25 cellular contexts compared by ENCODE assay signal in genomic region chr2:30765876-30766470, GRCh38. TPM values are rescaled to one million over a fixed set of nuclear protein-coding genes. Genes with fewer than 3 reads are reported as not detected.
A peak's percentile ranks its signal among the peaks of the same experiment; 100 is the strongest.
DNase-seq lines count a peak whose midpoint lies in the region; ATAC-seq and TF ChIP-seq lines count a peak whose summit lies in the region.
"Had no signal": no experiment of that assay in that cellular context is flagged by ENCODE, and none has a peak within 500 bp of the region (broad histone marks: within the 10 kb centered on the region; RNA-seq: fewer than 3 reads in every experiment).

No MANE protein-coding gene starts in this region.

- H3F3A ChIP-seq in GM23248 (ENCODE audit: insufficient read depth): peaks cover 8% of the 10 kb centered on the region; the same call in 1 of the 2 replicates

- peak overlapping the region; percentile 93 for H3K4me2 ChIP-seq in BLaER1
- peak overlapping the region; percentile 46 to 94 (median 81) for H3K4me2 ChIP-seq in BLaER1 treated with 17β-estradiol and CSF1 and Interleukin-3, amounts not matched to agents 10 nM and 100 nM
- no peak overlapping the region for H3K4me2 ChIP-seq in GM23248 (ENCODE audit: unreplicated experiment)
- H3K4me2 ChIP-seq: SK-N-SH had no signal

- no peak overlapping the region for H3K4me3 Mint-ChIP-seq in endodermal cell
- H3K4me3 Mint-ChIP-seq in effector memory CD8-positive, alpha-beta T cell: no peak overlapping the region

- H3K9me3 ChIP-seq in BLaER1 (no peaks in the 10 kb centered on the region), endodermal cell (ENCODE audit: control insufficient read depth, low read length) (no peaks in the 10 kb centered on the region), spleen (no peaks in the 10 kb centered on the region), GM23248 (ENCODE audit: low read depth) (no peaks in the 10 kb centered on the region)
- H3K9me3 ChIP-seq in BLaER1 treated with 17β-estradiol and CSF1 and Interleukin-3, amounts not matched to agents 10 nM and 100 nM (replicated peaks in 1 of 11): no peaks in the 10 kb centered on the region
- H3K9me3 ChIP-seq: SK-N-SH had no signal

- 87 to 93% methylated on average over 6 to 12 of the region's 12 CpGs for WGBS in endodermal cell (ENCODE audit: insufficient coverage in 1 of 2, insufficient read length in 1 of 2), 2 experiments
- 76 to 83% (median 80%) methylated on average over 12 of the region's 12 CpGs for WGBS in spleen, 5 donors
- 60 to 67% methylated on average over 12 of the region's 12 CpGs for WGBS in GM23248 (ENCODE audit: low coverage in 1 of 2, low lambda C conversion rate in 2 of 2, missing lambda C conversion rate in 2 of 2), 2 experiments

- H3K4me1 ChIP-seq in BLaER1 (peaks cover 86% of the 10 kb centered on the region), endodermal cell (ENCODE audit: control insufficient read depth, insufficient read depth, low read length) (no peaks in the 10 kb centered on the region), spleen (no peaks in the 10 kb centered on the region), GM23248 (ENCODE audit: insufficient read depth) (0 out of 2 replicates have a peak, but pooled peaks cover 12% of the 10 kb centered on the region)
- H3K4me1 ChIP-seq in BLaER1 treated with 17β-estradiol and CSF1 and Interleukin-3, amounts not matched to agents 10 nM and 100 nM: peaks cover 20 to 87% (median 83%) of the 10 kb centered on the region in 10 experiments

- no peak for ATAC-seq in effector memory CD8-positive, alpha-beta T cell (replicated peaks)
- ATAC-seq: HepG2, K562 had no signal

- peak overlapping the region; percentile 21; the same call in 1 of the 2 replicates for H3K27ac ChIP-seq in BLaER1
- no peak overlapping the region for H3K27ac ChIP-seq in BLaER1 treated with 17β-estradiol and CSF1 and Interleukin-3, amounts not matched to agents 10 nM and 100 nM
- H3K27ac ChIP-seq in endodermal cell (ENCODE audit: low read depth, low read length): no peak overlapping the region
- no peak overlapping the region for H3K27ac ChIP-seq in spleen
- no peak overlapping the region for H3K27ac ChIP-seq in GM23248

- H3K27me3 ChIP-seq in BLaER1 (no peaks in the 10 kb centered on the region), endodermal cell (ENCODE audit: control insufficient read depth, insufficient read depth, low read length, poor library complexity, severe bottlenecking) (no peaks in the 10 kb centered on the region), spleen (replicated peaks in 1 of 7) (peaks cover 0 to 32% (median 0%) of the 10 kb centered on the region in 7 donors), GM23248 (replicated peaks; ENCODE audit: insufficient read depth) (0 out of 2 replicates have a peak, but pooled peaks cover 13% of the 10 kb centered on the region)
- peaks cover 0 to 27% (median 0%) of the 10 kb centered on the region in 11 experiments; a peak in 4 of 22 replicates for H3K27me3 ChIP-seq in BLaER1 treated with 17β-estradiol and CSF1 and Interleukin-3, amounts not matched to agents 10 nM and 100 nM

- no peaks in the 10 kb centered on the region for H3K9me3 Mint-ChIP-seq in endodermal cell
- H3K9me3 Mint-ChIP-seq in effector memory CD8-positive, alpha-beta T cell: no peaks in the 10 kb centered on the region

- peaks cover 2% of the 10 kb centered on the region for H3K4me1 Mint-ChIP-seq in endodermal cell
- peaks cover 0 to 7% of the 10 kb centered on the region in 2 donors for H3K4me1 Mint-ChIP-seq in effector memory CD8-positive, alpha-beta T cell (ENCODE audit: low read depth in 2 of 2)

- TF ChIP-seq CTCF in endodermal cell (conservative IDR thresholded peaks at IDR 0.05): no peak
- no peak for TF ChIP-seq CTCF in spleen (IDR thresholded peaks at IDR 0.05 in 8 of 11, conservative IDR thresholded peaks at IDR 0.05 in 3 of 11)

- 0 out of 2 replicates have a peak overlapping the region, but pooled peaks have one; percentile 11 for H3K9ac ChIP-seq in BLaER1
- peak overlapping the region in 2 of 11 experiments; percentile 0 to 13; a peak in 1 of 22 replicates for H3K9ac ChIP-seq in BLaER1 treated with 17β-estradiol and CSF1 and Interleukin-3, amounts not matched to agents 10 nM and 100 nM
- H3K9ac ChIP-seq in endodermal cell (ENCODE audit: extremely low read depth, low read length, poor library complexity, severe bottlenecking): no peak overlapping the region
- H3K9ac ChIP-seq in GM23248: no peak overlapping the region
- H3K9ac ChIP-seq: SK-N-SH had no signal

- in situ Hi-C loops in GM23248 (cut with MboI): no loop called here

- H2AFZ ChIP-seq in GM23248: no peak overlapping the region

- H4K20me1 ChIP-seq in BLaER1 (no peaks in the 10 kb centered on the region), GM23248 (ENCODE audit: insufficient read depth) (no peaks in the 10 kb centered on the region)
- no peaks in the 10 kb centered on the region for H4K20me1 ChIP-seq in BLaER1 treated with 17β-estradiol and CSF1 and Interleukin-3, amounts not matched to agents 10 nM and 100 nM

- TF ChIP-seq POLR2A in spleen (IDR thresholded peaks at IDR 0.05): no peak

- no peak overlapping the region for H3K27ac Mint-ChIP-seq in endodermal cell
- no peak overlapping the region for H3K27ac Mint-ChIP-seq in effector memory CD8-positive, alpha-beta T cell

- DNase-seq in endodermal cell (peak; percentile 36), spleen (peak; percentile 61), GM23248 (no peak), DMS153 treated with DMSO at 0.1 percent for 48 hours (lab: John Stamatoyannopoulos, UW; ENCODE audit: unreplicated experiment) (no peak)
- no peak for DNase-seq in effector memory CD8-positive, alpha-beta T cell
- DNase-seq: DMS153, H7, MV-4-11, NCI-H1105, NCI-H1436 treated with DMSO at 0.1 percent for 48 hours, NCI-H187 treated with DMSO at 0.1 percent for 48 hours, NCI-H2107, NCI-H524 treated with DMSO at 0.1 percent for 48 hours, NCI-H774 had no signal

- peaks cover 50% of the 10 kb centered on the region for H3K36me3 Mint-ChIP-seq in endodermal cell (ENCODE audit: low read depth)
- H3K36me3 Mint-ChIP-seq in effector memory CD8-positive, alpha-beta T cell (ENCODE audit: insufficient read depth): no peaks in the 10 kb centered on the region

- H3K36me3 ChIP-seq in BLaER1 (no peaks in the 10 kb centered on the region), endodermal cell (ENCODE audit: control insufficient read depth, insufficient read depth, low read length) (peaks cover 8% of the 10 kb centered on the region), spleen (no peaks in the 10 kb centered on the region), GM23248 (ENCODE audit: low read depth) (no peaks in the 10 kb centered on the region)
- no peaks in the 10 kb centered on the region for H3K36me3 ChIP-seq in BLaER1 treated with 17β-estradiol and CSF1 and Interleukin-3, amounts not matched to agents 10 nM and 100 nM

- H3K4me3 ChIP-seq in BLaER1 (no peak overlapping the region), endodermal cell (ENCODE audit: low read length) (no peak overlapping the region), spleen (no peak overlapping the region), GM23248 (no peak overlapping the region)
- H3K4me3 ChIP-seq in BLaER1 treated with 17β-estradiol and CSF1 and Interleukin-3, amounts not matched to agents 10 nM and 100 nM: no peak overlapping the region
- H3K4me3 ChIP-seq: K562 had no signal

- no peaks in the 10 kb centered on the region for H3K79me2 ChIP-seq in GM23248 (ENCODE audit: insufficient read depth)

- intact Hi-C loops in spleen (cut with DNase I; ENCODE audit: low total_unique reads): no loop called here

- H3K27me3 Mint-ChIP-seq in endodermal cell (ENCODE audit: insufficient read depth): peaks cover 1% of the 10 kb centered on the region
- H3K27me3 Mint-ChIP-seq in effector memory CD8-positive, alpha-beta T cell: peaks cover 32 to 70% of the 10 kb centered on the region in 2 donors

- H3K9me2 ChIP-seq in GM23248 (ENCODE audit: insufficient read depth): no peaks in the 10 kb centered on the region
- H3K9me2 ChIP-seq: SK-N-SH had no signal

RNA-seq across cellular contexts. Expression of gene CAPN13, which starts 41.3 kb away (rescaled TPM):
- 10 to 100 TPM; 29.5 to 38.6 TPM for total RNA-seq in endodermal cell
- 1.1 TPM for polyA plus RNA-seq in endodermal cell (2013, experiment 1 of 2)
- polyA plus RNA-seq in endodermal cell (2013, experiment 2 of 2): 1.7 TPM
- 1 to 10 TPM in 1 of 7 donors, under 1 TPM in 4, not detected in 2; 0.32 to 1.1 (median 0.37) TPM for total RNA-seq in spleen
- under 1 TPM in 1 of 3 donors, not detected in 2; 0.09 TPM for polyA plus RNA-seq in spleen
- total RNA-seq in GM23248 (2014; rRNA removed; shearing (Covaris generic)): not detected in 2 replicates
- not detected in 2 replicates for polyA plus RNA-seq in GM23248 (2016; fragmentation: Nextera tagmentation; extraction: Ambion mirVana)
- total RNA-seq: A673, Daoy, G401, HepG2, HT1080, K562, LHCN-M2, MCF 10A had no signal
- polyA plus RNA-seq: HepG2, K562, SK-N-SH had no signal

Comparison
In these comparisons a context has a peak if more than half of its experiments do, and no peak if none do; other contexts are left out.
1. DNase-seq: peak in endodermal cell (single experiment) and spleen (single experiment); none in GM23248 (single experiment), DMS153 treated with DMSO at 0.1 percent for 48 hours (single experiment) and effector memory CD8-positive, alpha-beta T cell (0 of 3).
2. RNA of gene CAPN13, which starts 41.3 kb away (total RNA-seq): 29.5 to 38.6 TPM in endodermal cell; 0.32 to 1.1 TPM in spleen and not detected in GM23248; every median in the first group is over 10 times any median in the second.